ENCODE assay signal across 24 cellular contexts in genomic region chr10:113986316-113986715, GRCh38. TPM values are rescaled to one million over a fixed set of nuclear protein-coding genes. Genes with fewer than 3 reads are reported as not detected.
"Had no signal": no experiment of that assay in that cellular context is flagged by ENCODE, and none has a peak within 500 bp of the region (broad histone marks: within the 10 kb centered on the region; RNA-seq: fewer than 3 reads in every experiment).

No MANE protein-coding gene starts in this region.

- H3K36me3 ChIP-seq: stomach, suprapubic skin, thoracic aorta, thyroid gland, tibial artery, tibial nerve, transverse colon, upper lobe of left lung, upper lobe of right lung, uterus, vagina had no signal

- H3K27ac ChIP-seq: stomach, suprapubic skin, testis, thoracic aorta, tibial artery, tibial nerve, transverse colon, upper lobe of left lung, upper lobe of right lung, uterus, vagina had no signal

- H3K4me1 ChIP-seq: testis, uterus had no signal

- DNase-seq: stimulated activated CD4-positive, alpha-beta T cell treated with anti-CD3 and anti-CD28 coated beads, Interleukin-2, amount 100 ng/mL, for 48 hours; stimulated activated CD4-positive, alpha-beta T cell treated with anti-CD3 and anti-CD28 coated beads, Interleukin-4, amount 100 ng/mL, for 1 hour; stimulated activated CD4-positive, alpha-beta T cell treated with anti-CD3 and anti-CD28 coated beads, Interleukin-4, amount 100 ng/mL, for 24 hours; stimulated activated CD4-positive, alpha-beta T cell treated with anti-CD3 and anti-CD28 coated beads, Interleukin-4, amount 100 ng/mL, for 4 hours; stimulated activated CD8-positive, alpha-beta memory T cell treated with anti-CD3 and anti-CD28 coated beads, Interleukin-4, amount 100 ng/mL, for 48 hours; stimulated activated naive B cell treated with anti-CD40 and anti-IgM and Interleukin-4, amounts not matched to agents 10 μg/mL and 1 μg/mL and 100 μg/mL, for 72 hours; stimulated activated naive CD4-positive, alpha-beta T cell; stimulated activated naive CD4-positive, alpha-beta T cell treated with Interleukin-2 at 50 U/mL for 16 hours; stimulated activated naive CD8-positive, alpha-beta T cell treated with anti-CD3 and anti-CD28 coated beads, Interleukin-15, amount 100 ng/mL, for 72 hours; stimulated activated naive CD8-positive, alpha-beta T cell treated with anti-CD3 and anti-CD28 coated beads, Interleukin-15, Interleukin-2, amounts not matched to agents 100 U/mL and 50 U/mL, for 24 hours; stomach; substantia nigra; testis; thyroid gland; tibial artery; transverse colon; trophoblast cell; upper lobe of left lung; upper lobe of right lung; uterus had no signal

- H3K4me3 ChIP-seq: stomach, suprapubic skin, testis, thoracic aorta, thyroid gland, tibial artery, tibial nerve, transverse colon, upper lobe of left lung, upper lobe of right lung, uterus, vagina had no signal

- H3K27me3 ChIP-seq: stomach, suprapubic skin, testis, thyroid gland, tibial artery, tibial nerve, transverse colon, upper lobe of left lung, upper lobe of right lung, uterus, vagina had no signal

- H3K9me3 ChIP-seq: stomach, suprapubic skin, testis, thoracic aorta, thyroid gland, tibial artery, tibial nerve, transverse colon, upper lobe of left lung, upper lobe of right lung, uterus, vagina had no signal

RNA-seq across cellular contexts. Expression of gene ADRB1, which starts 57.4 kb away (rescaled TPM):
- total RNA-seq: vagina had no signal
